Comparison of ENCODE assay signal across 8 cellular contexts in the genomic region with DNA sequence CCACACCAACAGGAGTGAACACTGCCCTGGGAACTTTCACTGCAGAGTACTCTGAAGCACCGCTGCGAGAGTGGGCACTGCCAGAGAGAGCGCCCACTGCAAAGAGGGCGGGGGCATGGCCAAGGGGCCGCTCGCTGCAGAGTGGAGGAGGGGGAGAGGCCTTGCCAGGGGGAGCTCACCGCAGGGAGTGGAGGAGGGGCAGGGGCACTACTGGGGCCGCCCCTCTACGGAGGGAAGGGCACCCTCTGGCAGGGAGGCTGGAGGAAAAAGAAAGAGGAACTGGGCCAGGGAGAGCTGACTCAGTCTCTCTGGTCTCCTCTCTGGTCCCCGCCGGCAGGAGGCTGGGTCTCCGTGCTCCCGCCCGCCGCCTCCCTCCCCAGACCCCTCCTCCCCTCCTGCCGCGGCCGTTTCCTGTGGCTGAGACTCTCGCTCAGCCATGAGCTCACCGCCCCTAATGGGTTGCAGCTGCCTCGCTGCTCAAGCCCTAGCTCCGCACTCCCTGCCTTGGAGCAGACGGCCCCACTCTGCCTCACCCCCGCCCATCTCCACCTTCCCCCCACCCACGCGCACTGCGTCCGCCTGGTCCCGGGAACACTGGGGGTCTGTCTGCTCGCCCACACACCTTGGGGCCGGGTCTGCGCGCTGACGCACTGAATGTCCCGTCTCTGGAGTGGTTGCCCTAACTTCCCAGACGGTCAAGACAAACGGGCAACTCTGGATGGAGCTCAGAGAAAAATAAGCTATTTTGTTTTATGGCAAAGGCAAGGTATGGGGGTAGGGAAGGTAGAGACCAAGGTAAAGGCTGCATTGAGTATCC. TPM values are rescaled to one million over a fixed set of nuclear protein-coding genes. Genes with fewer than 3 reads are reported as not detected.
DNase-seq lines count a peak whose midpoint lies in the region; ATAC-seq and TF ChIP-seq lines count a peak whose summit lies in the region.

No MANE protein-coding gene starts in this region.

- H3K4me1 Mint-ChIP-seq in natural killer cell treated with Interleukin-12 subunit alpha and Interleukin-12 subunit beta and Interleukin-15 and Interleukin-18, amount 100 ng/mL, for 72 hours (ENCODE audit: low read depth in 2 of 2): peaks cover 25 to 36% of the 10 kb centered on the region in 2 donors

- peaks cover 26% of the 10 kb centered on the region for H3K4me1 ChIP-seq in upper lobe of right lung

- H3K27ac ChIP-seq in HL-60 (replicated peaks) (peak overlapping the region; percentile 89), upper lobe of right lung (peak overlapping the region; percentile 65)

- H3K4me3 Mint-ChIP-seq in natural killer cell treated with Interleukin-12 subunit alpha and Interleukin-12 subunit beta and Interleukin-15 and Interleukin-18, amount 100 ng/mL, for 72 hours: peak overlapping the region; percentile 87

- intact Hi-C loops in upper lobe of right lung (cut with DNase I): no loop called here

- peaks cover 50 to 52% of the 10 kb centered on the region in 2 donors for H3K27me3 Mint-ChIP-seq in natural killer cell treated with Interleukin-12 subunit alpha and Interleukin-12 subunit beta and Interleukin-15 and Interleukin-18, amount 100 ng/mL, for 72 hours

- H3K9me3 Mint-ChIP-seq in natural killer cell treated with Interleukin-12 subunit alpha and Interleukin-12 subunit beta and Interleukin-15 and Interleukin-18, amount 100 ng/mL, for 72 hours: no peaks in the 10 kb centered on the region

- H3K36me3 ChIP-seq in upper lobe of right lung: peaks cover 13% of the 10 kb centered on the region

- H3K27me3 ChIP-seq in HL-60 (ENCODE audit: insufficient read depth, poor library complexity, severe bottlenecking) (no peaks in the 10 kb centered on the region), upper lobe of right lung (no peaks in the 10 kb centered on the region)

- H3K36me3 Mint-ChIP-seq in natural killer cell treated with Interleukin-12 subunit alpha and Interleukin-12 subunit beta and Interleukin-15 and Interleukin-18, amount 100 ng/mL, for 72 hours: no peaks in the 10 kb centered on the region

- DNase-seq in DMS 273 treated with DMSO at 0.1 percent for 48 hours (lab: John Stamatoyannopoulos, UW): peak; percentile 35
- DNase-seq in HL-60 (ENCODE audit: low read depth in 1 of 2, low spot score in 1 of 2): peak; percentile 94 to 96
- peak; percentile 90 to 94 for DNase-seq in NOMO-1 (lab: John Stamatoyannopoulos, UW; ENCODE audit: unreplicated experiment in 2 of 2)
- DNase-seq in activated gamma-delta T cell (lab: John Stamatoyannopoulos, UW): peak; percentile 28
- peak; percentile 65 for DNase-seq in foreskin melanocyte
- peak; percentile 61 for DNase-seq in natural killer cell treated with Interleukin-12 subunit alpha and Interleukin-12 subunit beta and Interleukin-15 and Interleukin-18, amount 100 ng/mL, for 72 hours (ENCODE audit: low spot score)
- peak; percentile 87 for DNase-seq in upper lobe of right lung

- TF ChIP-seq CTCF in HL-60 (IDR thresholded peaks at IDR 0.05; ENCODE audit: insufficient read depth, low read length): no peak
- peak; percentile 4 for TF ChIP-seq CTCF in upper lobe of right lung (IDR thresholded peaks at IDR 0.05)

- peak overlapping the region; percentile 77 for H3K4me3 ChIP-seq in HL-60 (replicated peaks; ENCODE audit: insufficient read depth, low read length)
- H3K4me3 ChIP-seq in upper lobe of right lung: peak overlapping the region; percentile 70

- peak overlapping the region in 1 of 2 donors; percentile 63 for H3K27ac Mint-ChIP-seq in natural killer cell treated with Interleukin-12 subunit alpha and Interleukin-12 subunit beta and Interleukin-15 and Interleukin-18, amount 100 ng/mL, for 72 hours

- no peaks in the 10 kb centered on the region for H3K9me3 ChIP-seq in upper lobe of right lung

- ATAC-seq in GM21360 (IDR thresholded peaks at IDR 0.05; ENCODE audit: unreplicated experiment) (peak; percentile 76), upper lobe of right lung (peak; percentile 71)
- peak; percentile 71 to 75 for ATAC-seq in natural killer cell treated with Interleukin-12 subunit alpha and Interleukin-12 subunit beta and Interleukin-15 and Interleukin-18, amount 100 ng/mL, for 72 hours

RNA-seq across cellular contexts. Expression of a gene that starts 1.3 kb away (rescaled TPM):
- total RNA-seq in natural killer cell treated with Interleukin-12 subunit alpha and Interleukin-12 subunit beta and Interleukin-15 and Interleukin-18, amount 100 ng/mL, for 72 hours: under 1 TPM; 0.36 to 0.75 TPM
- total RNA-seq in upper lobe of right lung: 39.2 TPM

RNA-seq across cellular contexts. Expression of a gene that starts 13.8 kb away (rescaled TPM):
- total RNA-seq in natural killer cell treated with Interleukin-12 subunit alpha and Interleukin-12 subunit beta and Interleukin-15 and Interleukin-18, amount 100 ng/mL, for 72 hours: not detected
- total RNA-seq in upper lobe of right lung: not detected

RNA-seq across cellular contexts. Expression of a gene that starts 27.0 kb away (rescaled TPM):
- total RNA-seq in natural killer cell treated with Interleukin-12 subunit alpha and Interleukin-12 subunit beta and Interleukin-15 and Interleukin-18, amount 100 ng/mL, for 72 hours: 1 to 10 TPM; 4.5 to 9.5 TPM
- total RNA-seq in upper lobe of right lung: 52.8 TPM

RNA-seq across cellular contexts. Expression of a gene that starts 29.3 kb away (rescaled TPM):
- not detected for total RNA-seq in natural killer cell treated with Interleukin-12 subunit alpha and Interleukin-12 subunit beta and Interleukin-15 and Interleukin-18, amount 100 ng/mL, for 72 hours
- total RNA-seq in upper lobe of right lung: not detected

RNA-seq across cellular contexts. Expression of a gene that starts 29.4 kb away (rescaled TPM):
- total RNA-seq in natural killer cell treated with Interleukin-12 subunit alpha and Interleukin-12 subunit beta and Interleukin-15 and Interleukin-18, amount 100 ng/mL, for 72 hours: not detected
- total RNA-seq in upper lobe of right lung: 0.67 TPM

Comparison
In these comparisons a context has a peak if more than half of its experiments do, and no peak if none do; other contexts are left out.
1. Peak in every context shown above with its lines: DNase-seq, ATAC-seq, H3K4me3 ChIP-seq and H3K27ac ChIP-seq.
2. DNase-seq: peak in every context shown above with its lines; median percentile 95 in HL-60; 92 in NOMO-1; 87 in upper lobe of right lung; 65 in foreskin melanocyte; 61 in natural killer cell treated with Interleukin-12 subunit alpha and Interleukin-12 subunit beta and Interleukin-15 and Interleukin-18, amount 100 ng/mL, for 72 hours; 35 in DMS 273 treated with DMSO at 0.1 percent for 48 hours; 28 in activated gamma-delta T cell.
3. RNA of a gene that starts 1.3 kb away (total RNA-seq): 39.2 TPM in upper lobe of right lung (single experiment); 0.36 to 0.75 TPM in natural killer cell treated with Interleukin-12 subunit alpha and Interleukin-12 subunit beta and Interleukin-15 and Interleukin-18, amount 100 ng/mL, for 72 hours; every median in the first group is over 10 times any median in the second.